ENCODE assay signal across 16 cellular contexts in genomic region chr1:119006406-119007279, GRCh38. TPM values are rescaled to one million over a fixed set of nuclear protein-coding genes. Genes with fewer than 3 reads are reported as not detected.
DNase-seq lines count a peak whose midpoint lies in the region; ATAC-seq, FAIRE-seq and TF ChIP-seq lines count a peak whose summit lies in the region.
"Had no signal": no experiment of that assay in that cellular context is flagged by ENCODE, and none has a peak within 500 bp of the region (broad histone marks: within the 10 kb centered on the region; RNA-seq: fewer than 3 reads in every experiment).

No MANE protein-coding gene starts in this region.

- H3K9me3 ChIP-seq in keratinocyte (ENCODE audit: control insufficient read depth, low read depth, low read length) (peaks cover 2% of the 10 kb centered on the region), testis (no peaks in the 10 kb centered on the region)
- H3K9me3 ChIP-seq: BE2C had no signal

- H3K4me1 ChIP-seq in keratinocyte (ENCODE audit: control insufficient read depth, extremely low read depth, insufficient read depth, low read length) = peaks cover 22% of the 10 kb centered on the region
- H3K4me1 ChIP-seq in testis = peaks cover 16% of the 10 kb centered on the region
- H3K4me1 ChIP-seq: BE2C had no signal

- H3K79me2 ChIP-seq in keratinocyte (ENCODE audit: control insufficient read depth, insufficient read depth, low read length) = no peaks in the 10 kb centered on the region

- H3K36me3 Mint-ChIP-seq in activated T-cell treated with anti-CD3 and anti-CD28 coated beads, Interleukin-2, amount 50 U/mL, for 72 hours (ENCODE audit: insufficient read depth in 2 of 2) = peaks cover 4 to 8% of the 10 kb centered on the region in 2 donors
- H3K36me3 Mint-ChIP-seq in activated naive CD8-positive, alpha-beta T cell treated with anti-CD3 and anti-CD28 coated beads for 36 hours = peaks cover 12% of the 10 kb centered on the region
- peaks cover 19 to 54% (median 32%) of the 10 kb centered on the region in 3 donors for H3K36me3 Mint-ChIP-seq in naive thymus-derived CD8-positive, alpha-beta T cell

- dilution Hi-C loops in keratinocyte (cut with MboI; ENCODE audit: extremely low pct_ligation_motif_present, low sequenced_read_pairs) = no loop called here

- peaks cover 19% of the 10 kb centered on the region for H3K4me1 Mint-ChIP-seq in activated T-cell treated with anti-CD3 and anti-CD28 coated beads, Interleukin-2, amount 50 U/mL, for 72 hours (ENCODE audit: low read depth)
- H3K4me1 Mint-ChIP-seq in activated naive CD8-positive, alpha-beta T cell treated with anti-CD3 and anti-CD28 coated beads for 36 hours = peaks cover 15% of the 10 kb centered on the region
- peaks cover 7 to 16% (median 14%) of the 10 kb centered on the region in 4 donors for H3K4me1 Mint-ChIP-seq in naive thymus-derived CD8-positive, alpha-beta T cell

- TF ChIP-seq POLR2A in testis (IDR thresholded peaks at IDR 0.05) = no peak

- H3K36me3 ChIP-seq in keratinocyte (ENCODE audit: control insufficient read depth in 2 of 2, extremely low read depth in 1 of 2, insufficient read depth in 2 of 2, low read length in 2 of 2) (no peaks in the 10 kb centered on the region), testis (ENCODE audit: low read depth, missing control alignments) (no peaks in the 10 kb centered on the region)
- H3K36me3 ChIP-seq: BE2C had no signal

- H3K27me3 ChIP-seq in keratinocyte (ENCODE audit: control insufficient read depth, extremely low read depth, insufficient read depth, low read length) (peaks cover 54% of the 10 kb centered on the region), testis (no peaks in the 10 kb centered on the region)

- H3K9me3 Mint-ChIP-seq in activated T-cell treated with anti-CD3 and anti-CD28 coated beads, Interleukin-2, amount 50 U/mL, for 72 hours = peaks cover 0 to 4% of the 10 kb centered on the region in 2 donors
- H3K9me3 Mint-ChIP-seq in activated naive CD8-positive, alpha-beta T cell treated with anti-CD3 and anti-CD28 coated beads for 36 hours = peaks cover 4% of the 10 kb centered on the region
- H3K9me3 Mint-ChIP-seq in naive thymus-derived CD8-positive, alpha-beta T cell = peaks cover 3 to 75% (median 33%) of the 10 kb centered on the region in 9 donors

- 7% methylated on average over 26 to 59 of the region's 81 CpGs for WGBS in testis, 2 donors

- no peak for FAIRE-seq in keratinocyte (lab: Jason Lieb, UNC)

- peak overlapping the region; percentile 36 for H3K4me2 ChIP-seq in keratinocyte (ENCODE audit: control insufficient read depth, extremely low read depth, insufficient read depth, low read depth, low read length)

- H3K27me3 Mint-ChIP-seq in activated T-cell treated with anti-CD3 and anti-CD28 coated beads, Interleukin-2, amount 50 U/mL, for 72 hours (ENCODE audit: low read depth) = peaks cover 78% of the 10 kb centered on the region
- peaks cover 96% of the 10 kb centered on the region for H3K27me3 Mint-ChIP-seq in activated naive CD8-positive, alpha-beta T cell treated with anti-CD3 and anti-CD28 coated beads for 36 hours
- H3K27me3 Mint-ChIP-seq in naive thymus-derived CD8-positive, alpha-beta T cell = peaks cover 58 to 79% (median 76%) of the 10 kb centered on the region in 5 donors

- H3K4me3 ChIP-seq in keratinocyte (ENCODE audit: control insufficient read depth in 2 of 3, extremely low read depth in 1 of 3, insufficient read depth in 2 of 3, low read depth in 1 of 3, low read length in 3 of 3) (peak overlapping the region in 1 of 3 experiments; percentile 8), testis (peak overlapping the region; percentile 24 to 50)

- no peak overlapping the region for H3K27ac ChIP-seq in keratinocyte (ENCODE audit: control insufficient read depth, insufficient read depth, low read length)
- no peak overlapping the region for H3K27ac ChIP-seq in testis
- H3K27ac ChIP-seq: VCaP had no signal

- TF ChIP-seq CTCF in keratinocyte (optimal IDR thresholded peaks at IDR 0.05 in 1 of 3, IDR thresholded peaks at IDR 0.05 in 1 of 3, conservative IDR thresholded peaks at IDR 0.05 in 1 of 3; ENCODE audit: extremely low read depth in 1 of 3, insufficient read depth in 2 of 3, low read length in 3 of 3) (no peak), testis (IDR thresholded peaks at IDR 0.05) (no peak)

- H3K4me3 Mint-ChIP-seq in activated T-cell treated with anti-CD3 and anti-CD28 coated beads, Interleukin-2, amount 50 U/mL, for 72 hours = peak overlapping the region; percentile 25 to 50
- no peak overlapping the region for H3K4me3 Mint-ChIP-seq in activated naive CD8-positive, alpha-beta T cell treated with anti-CD3 and anti-CD28 coated beads for 36 hours
- H3K4me3 Mint-ChIP-seq in naive thymus-derived CD8-positive, alpha-beta T cell = peak overlapping the region in 2 of 10 donors; percentile 18 to 26
- H3K4me3 Mint-ChIP-seq: HFFc6 had no signal

- POLR2A ChIA-PET in naive thymus-derived CD8-positive, alpha-beta T cell (lab: Charles Lee) = no interaction called here

- H2AFZ ChIP-seq in keratinocyte (ENCODE audit: control insufficient read depth, low read length) = peak overlapping the region; percentile 27

- no peak overlapping the region for H3K27ac Mint-ChIP-seq in activated T-cell treated with anti-CD3 and anti-CD28 coated beads, Interleukin-2, amount 50 U/mL, for 72 hours
- H3K27ac Mint-ChIP-seq in activated naive CD8-positive, alpha-beta T cell treated with anti-CD3 and anti-CD28 coated beads for 36 hours = peak overlapping the region; percentile 54
- H3K27ac Mint-ChIP-seq in naive thymus-derived CD8-positive, alpha-beta T cell = peak overlapping the region in 1 of 10 donors; percentile 69
- H3K27ac Mint-ChIP-seq: HFFc6 had no signal

- no peaks in the 10 kb centered on the region for H4K20me1 ChIP-seq in keratinocyte (ENCODE audit: control insufficient read depth, extremely low read depth, insufficient read depth, low read length)

- ATAC-seq in activated T-cell treated with anti-CD3 and anti-CD28 coated beads, Interleukin-2, amount 50 U/mL, for 72 hours (replicated peaks in 1 of 2) = no peak
- no peak for ATAC-seq in GM18870 (IDR thresholded peaks at IDR 0.05; ENCODE audit: unreplicated experiment)
- ATAC-seq in naive thymus-derived CD8-positive, alpha-beta T cell = no peak

- intact Hi-C loops in testis (cut with DNase I; ENCODE audit: low total_unique reads) = no loop called here

- H3K9me1 ChIP-seq in keratinocyte (ENCODE audit: control insufficient read depth, extremely low read depth, insufficient read depth, low read length) = no peaks in the 10 kb centered on the region

- no peak for DNase-seq in activated T-cell treated with anti-CD3 and anti-CD28 coated beads, Interleukin-2, amount 50 U/mL, for 72 hours
- no peak for DNase-seq in activated T-cell treated with anti-CD3 and anti-CD28 coated beads, Interleukin-2, amount 50 U/mL, for 48 hours
- DNase-seq in activated naive CD8-positive, alpha-beta T cell treated with anti-CD3 and anti-CD28 coated beads for 36 hours = no peak
- DNase-seq in keratinocyte (ENCODE audit: low read depth, low spot score) (no peak), testis (no peak), NCI-H1092 (lab: John Stamatoyannopoulos, UW) (no peak)
- DNase-seq in naive thymus-derived CD8-positive, alpha-beta T cell = no peak
- DNase-seq: BE2C; HFFc6; NCI-H1417 treated with DMSO at 0.1 percent for 48 hours; NCI-H69; Right ventricle myocardium superior; stimulated activated CD4-positive, alpha-beta T cell treated with anti-CD3 and anti-CD28 coated beads, Interleukin-4, amount 100 ng/mL, for 24 hours; stimulated activated naive CD4-positive, alpha-beta T cell had no signal

- no peak overlapping the region for H3K9ac ChIP-seq in keratinocyte (ENCODE audit: control insufficient read depth, extremely low read depth, insufficient read depth, low read length)

RNA-seq across cellular contexts. Expression of gene TBX15, which starts 18.5 kb away (rescaled TPM):
- under 1 TPM; 0.07 to 0.10 TPM for total RNA-seq in activated T-cell treated with anti-CD3 and anti-CD28 coated beads, Interleukin-2, amount 50 U/mL, for 72 hours
- not detected for total RNA-seq in activated naive CD8-positive, alpha-beta T cell treated with anti-CD3 and anti-CD28 coated beads for 36 hours
- 0.01 to 0.02 TPM in 2 of 3 replicates, not detected in the other for polyA plus RNA-seq in keratinocyte
- not detected for polyA plus RNA-seq in keratinocyte (2011; ENCODE audit: low read depth)
- polyA plus RNA-seq in keratinocyte (2011; cell fraction: cytosol; rRNA removed) = not detected in 2 replicates
- 0.05 TPM in 1 of 2 replicates, not detected in the other for polyA plus RNA-seq in keratinocyte (2011; cell fraction: nucleus; rRNA removed)
- polyA plus RNA-seq in keratinocyte (2012; ENCODE audit: low replicate concordance) = not detected in 2 replicates
- polyA minus RNA-seq in keratinocyte = not detected in 3 replicates
- polyA minus RNA-seq in keratinocyte (2011; cell fraction: cytosol; rRNA and poly(A)+ RNA removed) = not detected
- polyA minus RNA-seq in keratinocyte (2011; cell fraction: nucleus; rRNA and poly(A)+ RNA removed) = not detected in 2 replicates
- total RNA-seq in testis = under 1 TPM; 0.63 to 0.74 TPM
- 1.5 TPM for polyA plus RNA-seq in testis (ENCODE audit: insufficient read depth, low read depth, low replicate concordance)
- not detected for total RNA-seq in naive thymus-derived CD8-positive, alpha-beta T cell
- polyA plus RNA-seq in naive thymus-derived CD8-positive, alpha-beta T cell = not detected
